Comparison of ENCODE assay signal across 15 cellular contexts in genomic region chr3:191355406-191355805, GRCh38. TPM values are rescaled to one million over a fixed set of nuclear protein-coding genes. Genes with fewer than 3 reads are reported as not detected.
DNase-seq lines count a peak whose midpoint lies in the region; ATAC-seq and TF ChIP-seq lines count a peak whose summit lies in the region.
"Had no signal": no experiment of that assay in that cellular context is flagged by ENCODE, and none has a peak within 500 bp of the region (broad histone marks: within the 10 kb centered on the region; RNA-seq: fewer than 3 reads in every experiment).

No MANE protein-coding gene starts in this region.

- no peak overlapping the region for H4K8ac ChIP-seq in mesenchymal stem cell (ENCODE audit: low read length)

- H3K9me3 ChIP-seq in mesenchymal stem cell (ENCODE audit: control insufficient read depth, low read length) (no peaks in the 10 kb centered on the region), suprapubic skin (no peaks in the 10 kb centered on the region)
- H3K9me3 ChIP-seq: vagina had no signal

- no peak overlapping the region for H3K23ac ChIP-seq in mesenchymal stem cell (ENCODE audit: low read length in 2 of 2)

- in situ Hi-C loops in brain microvascular endothelial cell (cut with HindIII; ENCODE audit: low pct_ligation_motif_present, low sequenced_read_pairs): no loop called here

- no peak overlapping the region for H4K91ac ChIP-seq in mesenchymal stem cell (ENCODE audit: low read length)

- no peak overlapping the region for H2BK5ac ChIP-seq in mesenchymal stem cell (ENCODE audit: low read depth, low read length, poor library complexity, severe bottlenecking)

- H2BK12ac ChIP-seq in mesenchymal stem cell (ENCODE audit: low read length in 2 of 2): no peak overlapping the region

- TF ChIP-seq POLR2A in suprapubic skin (IDR thresholded peaks at IDR 0.05): no peak

- no peak overlapping the region for H2BK15ac ChIP-seq in mesenchymal stem cell (ENCODE audit: low read depth, poor library complexity, severe bottlenecking)

- H3K27ac ChIP-seq in mesenchymal stem cell (ENCODE audit: low read length, poor library complexity, severe bottlenecking) (peak overlapping the region; percentile 21), brain microvascular endothelial cell (no peak overlapping the region), suprapubic skin (no peak overlapping the region)
- H3K27ac ChIP-seq: vagina had no signal

- peaks cover 8% of the 10 kb centered on the region for H3K79me1 ChIP-seq in mesenchymal stem cell (replicated peaks; ENCODE audit: low read length, poor library complexity, severe bottlenecking)

- TF ChIP-seq EP300 in suprapubic skin (IDR thresholded peaks at IDR 0.05): no peak

- H3K9ac ChIP-seq in mesenchymal stem cell (ENCODE audit: low read length): no peak overlapping the region

- H3K14ac ChIP-seq in mesenchymal stem cell (ENCODE audit: low read length in 2 of 2): no peak overlapping the region

- H3K4me1 ChIP-seq in mesenchymal stem cell (ENCODE audit: control insufficient read depth, insufficient read depth, low read depth, low read length): peaks cover 1% of the 10 kb centered on the region
- H3K4me1 ChIP-seq in suprapubic skin: peaks cover 55% of the 10 kb centered on the region

- no peak overlapping the region for H3K4me2 ChIP-seq in mesenchymal stem cell (ENCODE audit: low read length, poor library complexity, severe bottlenecking)

- H3K27me3 ChIP-seq in mesenchymal stem cell (ENCODE audit: control insufficient read depth in 1 of 2, insufficient read depth in 1 of 2, low read length in 2 of 2): no peaks in the 10 kb centered on the region
- no peaks in the 10 kb centered on the region for H3K27me3 ChIP-seq in brain microvascular endothelial cell (replicated peaks)
- H3K27me3 ChIP-seq in suprapubic skin: no peaks in the 10 kb centered on the region
- H3K27me3 ChIP-seq: vagina had no signal

- H3K36me3 ChIP-seq in mesenchymal stem cell (ENCODE audit: control insufficient read depth in 1 of 2, insufficient read depth in 2 of 2, low read depth in 1 of 2, low read length in 2 of 2) (peaks cover 3 to 33% of the 10 kb centered on the region in 2 experiments), brain microvascular endothelial cell (replicated peaks) (peaks cover 13% of the 10 kb centered on the region), suprapubic skin (peaks cover 12% of the 10 kb centered on the region)

- no peak overlapping the region for H2BK120ac ChIP-seq in mesenchymal stem cell (ENCODE audit: low read depth, low read length)

- no peak for TF ChIP-seq CTCF in brain microvascular endothelial cell (IDR thresholded peaks at IDR 0.05; ENCODE audit: low read depth, low read length, missing control alignments)
- TF ChIP-seq CTCF in suprapubic skin (IDR thresholded peaks at IDR 0.05): no peak

- peak; percentile 13 for DNase-seq in mesenchymal stem cell
- no peak for DNase-seq in brain microvascular endothelial cell
- no peak for DNase-seq in DMS 273 treated with DMSO at 0.1 percent for 48 hours (lab: John Stamatoyannopoulos, UW)
- no peak for DNase-seq in suprapubic skin (ENCODE audit: low spot score in 2 of 2)
- DNase-seq in NCI-H146 (lab: John Stamatoyannopoulos, UW): no peak
- DNase-seq: activated gamma-delta T cell; DND-41; naive thymus-derived CD4-positive, alpha-beta T cell; NCI-H446; stimulated activated CD4-positive, alpha-beta T cell treated with anti-CD3 and anti-CD28 coated beads, Interleukin-2, amount 100 ng/mL, for 24 hours had no signal

- no peak overlapping the region for H3K4me3 ChIP-seq in mesenchymal stem cell (ENCODE audit: insufficient read depth in 1 of 2, low read depth in 1 of 2, low read length in 2 of 2)
- no peak overlapping the region for H3K4me3 ChIP-seq in brain microvascular endothelial cell (ENCODE audit: low read depth, low read length)
- no peak overlapping the region for H3K4me3 ChIP-seq in suprapubic skin
- H3K4me3 ChIP-seq: vagina had no signal

- WGBS in mesenchymal stem cell: 100% methylated on average over 1 of the region's 4 CpGs
- WGBS in suprapubic skin: 80% methylated on average over 4 of the region's 4 CpGs

- H3K18ac ChIP-seq in mesenchymal stem cell (ENCODE audit: low read depth in 1 of 2, low read length in 2 of 2): no peak overlapping the region

- no peak overlapping the region for H3K4ac ChIP-seq in mesenchymal stem cell (ENCODE audit: low read depth in 1 of 2, low read length in 2 of 2)

- H2AK5ac ChIP-seq in mesenchymal stem cell (ENCODE audit: low read length, severe bottlenecking): no peak overlapping the region

- no peak overlapping the region for H2AFZ ChIP-seq in mesenchymal stem cell (ENCODE audit: low read depth, low read length)

- ATAC-seq in GM18868 (IDR thresholded peaks at IDR 0.05; ENCODE audit: unreplicated experiment) (peak; percentile 84), GM21529 (IDR thresholded peaks at IDR 0.05; ENCODE audit: unreplicated experiment) (peak; percentile 66), HG03135 (IDR thresholded peaks at IDR 0.05; ENCODE audit: unreplicated experiment) (peak; percentile 79)
- ATAC-seq: naive thymus-derived CD4-positive, alpha-beta T cell had no signal

RNA-seq across cellular contexts. Expression of gene UTS2B, which starts 25.1 kb away (rescaled TPM):
- 0.55 TPM for polyA plus RNA-seq in mesenchymal stem cell (2013, experiment 1 of 2)
- polyA plus RNA-seq in mesenchymal stem cell (2013, experiment 2 of 2): 0.55 TPM
- total RNA-seq in suprapubic skin: 1 to 10 TPM in 1 of 4 donors, not detected in 3; 1.0 TPM
- total RNA-seq: dermis microvascular lymphatic vessel endothelial cell had no signal
- polyA plus RNA-seq: naive thymus-derived CD4-positive, alpha-beta T cell had no signal

RNA-seq across cellular contexts. Expression of gene CCDC50, which starts 26.2 kb away (rescaled TPM):
- polyA plus RNA-seq in mesenchymal stem cell (2013, experiment 1 of 2): 83.5 TPM
- polyA plus RNA-seq in mesenchymal stem cell (2013, experiment 2 of 2): 86.8 TPM
- 10 to 100 TPM; 34.9 to 67.7 (median 42.4) TPM for total RNA-seq in suprapubic skin
